In the genomic region with DNA sequence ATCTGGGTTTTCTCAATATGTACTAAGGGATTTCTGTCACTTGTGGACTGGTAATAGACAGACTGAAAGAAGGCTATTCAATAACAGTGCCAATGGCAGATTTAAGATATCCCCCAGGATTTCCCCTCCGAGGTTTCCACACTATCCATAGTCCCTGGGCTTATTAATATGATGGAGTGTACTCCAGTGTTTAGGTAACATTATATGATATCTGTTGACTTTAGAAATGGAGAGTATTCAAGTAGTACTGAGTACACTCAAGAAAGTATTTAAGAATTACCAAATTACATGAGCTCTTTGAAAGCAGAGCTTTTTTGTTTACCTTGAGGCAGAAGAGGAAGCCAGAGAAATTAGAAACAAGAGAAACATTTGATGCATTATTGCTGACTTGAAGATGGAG, we compare ENCODE assay signal across 26 cellular contexts. TPM values are rescaled to one million over a fixed set of nuclear protein-coding genes. Genes with fewer than 3 reads are reported as not detected.
"Had no signal": no experiment of that assay in that cellular context is flagged by ENCODE, and none has a peak within 500 bp of the region (broad histone marks: within the 10 kb centered on the region; RNA-seq: fewer than 3 reads in every experiment).

No MANE protein-coding gene starts in this region.

- H3K4me1 Mint-ChIP-seq: WTC11 had no signal

- H3K27ac Mint-ChIP-seq: activated CD8-positive, alpha-beta T cell treated with anti-CD3 and anti-CD28 coated beads, Interleukin-2, amount 10 ng/mL, durations not matched to agents 7 days and 5 days; activated naive CD4-positive, alpha-beta T cell treated with anti-CD3 and anti-CD28 coated beads for 36 hours; activated naive CD8-positive, alpha-beta T cell; T-helper 1 cell treated with Interleukin-12 subunit alpha and Interleukin-12 subunit beta and Interleukin-4 antibody, amounts not matched to agents 30 μg/mL and 1 μg/mL, for 36 hours; WTC11 had no signal

- H3K36me3 ChIP-seq: brain microvascular endothelial cell, cardiac muscle cell had no signal

- H3K36me3 Mint-ChIP-seq: activated naive CD8-positive, alpha-beta T cell; WTC11 had no signal

- H3K27ac ChIP-seq: brain microvascular endothelial cell, cardiac muscle cell had no signal

- H3K9me3 Mint-ChIP-seq: activated naive CD4-positive, alpha-beta T cell treated with anti-CD3 and anti-CD28 coated beads for 36 hours; T-helper 1 cell treated with Interleukin-12 subunit alpha and Interleukin-12 subunit beta and Interleukin-4 antibody, amounts not matched to agents 30 μg/mL and 1 μg/mL, for 36 hours; WTC11 had no signal

- DNase-seq: activated CD4-positive, alpha-beta T cell treated with anti-CD3 and anti-CD28 coated beads for 48 hours; activated CD4-positive, alpha-beta T cell treated with anti-CD3 and anti-CD28 coated beads, Interleukin-2, amount 50 U/mL, for 4 hours; activated CD4-positive, CD25-positive, alpha-beta regulatory T cell treated with anti-CD3 and anti-CD28 coated beads, Interleukin-2, amount 50 U/mL, for 72 hours; activated CD8-positive, alpha-beta memory T cell treated with anti-CD3 and anti-CD28 coated beads, Interleukin-2, amount 50 U/mL, for 48 hours; activated CD8-positive, alpha-beta T cell treated with anti-CD3 and anti-CD28 coated beads, Interleukin-2, amount 10 ng/mL, durations not matched to agents 7 days and 5 days; activated effector memory CD4-positive, alpha-beta T cell treated with anti-CD3 and anti-CD28 coated beads, Interleukin-2, amount 50 U/mL, for 16 hours; activated naive CD4-positive, alpha-beta T cell treated with anti-CD3 and anti-CD28 coated beads for 36 hours; activated T-cell treated with anti-CD3 and anti-CD28 coated beads, Interleukin-2, amount 50 U/mL, for 1 hour; brain microvascular endothelial cell; Karpas-422; MM.1S; NCI-H1105; NCI-H1694; NCI-H2081; NCI-H345; NCI-H510A; NCI-H526 treated with DMSO at 0.1 percent for 48 hours; NK-92 treated with Interleukin-12 subunit alpha and Interleukin-12 subunit beta, amount 100 ng/mL, for 24 hours; OCI-M1; SHP77 treated with DMSO at 0.1 percent for 48 hours had no signal

- H3K4me3 Mint-ChIP-seq: activated CD8-positive, alpha-beta T cell treated with anti-CD3 and anti-CD28 coated beads, Interleukin-2, amount 10 ng/mL, durations not matched to agents 7 days and 5 days; activated naive CD4-positive, alpha-beta T cell treated with anti-CD3 and anti-CD28 coated beads for 36 hours; activated naive CD8-positive, alpha-beta T cell; T-helper 1 cell treated with Interleukin-12 subunit alpha and Interleukin-12 subunit beta and Interleukin-4 antibody, amounts not matched to agents 30 μg/mL and 1 μg/mL, for 36 hours; WTC11 had no signal

- H3K27me3 ChIP-seq: brain microvascular endothelial cell, cardiac muscle cell had no signal

- H3K4me3 ChIP-seq: cardiac muscle cell, K562 had no signal

- H3K27me3 Mint-ChIP-seq: activated naive CD8-positive, alpha-beta T cell had no signal

RNA-seq across cellular contexts. Expression of a gene that starts 27.5 kb away (rescaled TPM):
- total RNA-seq: cardiac muscle cell, K562, SK-MEL-5, WTC11 had no signal
